In the genomic region with DNA sequence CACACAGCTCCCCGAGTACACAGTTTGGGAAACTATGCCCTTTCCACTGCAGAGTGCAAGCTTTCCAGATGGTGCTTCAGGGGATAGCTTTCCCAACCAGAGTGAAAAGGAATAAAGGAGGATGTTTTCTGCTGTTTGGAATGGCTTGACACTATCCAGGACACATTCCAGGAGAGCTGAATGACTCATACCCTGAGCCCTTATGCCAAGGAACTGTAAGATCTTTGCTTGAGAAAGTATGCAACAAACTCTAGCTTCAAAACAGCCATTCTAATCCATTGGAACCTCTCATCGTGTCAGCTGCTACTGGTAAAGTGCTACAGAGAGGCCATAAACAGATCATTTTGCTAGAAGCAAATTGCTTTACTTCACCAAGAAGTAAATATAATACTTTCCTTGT, we compare ENCODE assay signal across 1 cellular context.
TF ChIP-seq lines count a peak whose summit lies in the region.

No MANE protein-coding gene starts in this region.

TF ChIP-seq in IMR-90, 13 proteins besides CTCF, POLR2A, EP300 and RAD21 (continued from another document):
- peak; percentile 29; the same call in 1 of the 2 replicates for TF ChIP-seq CEBPB (IDR thresholded peaks at IDR 0.05; ENCODE audit: low read depth, low read length)
- TF ChIP-seq SMC3 (IDR thresholded peaks at IDR 0.05; ENCODE audit: low read depth, low read length): no peak
- TF ChIP-seq BHLHE40 (IDR thresholded peaks at IDR 0.05; ENCODE audit: low read depth, low read length): peak; percentile 30
- TF ChIP-seq MAZ (IDR thresholded peaks at IDR 0.05; ENCODE audit: borderline replicate concordance, low read depth, low read length): no peak
- TF ChIP-seq, protein P1, sequence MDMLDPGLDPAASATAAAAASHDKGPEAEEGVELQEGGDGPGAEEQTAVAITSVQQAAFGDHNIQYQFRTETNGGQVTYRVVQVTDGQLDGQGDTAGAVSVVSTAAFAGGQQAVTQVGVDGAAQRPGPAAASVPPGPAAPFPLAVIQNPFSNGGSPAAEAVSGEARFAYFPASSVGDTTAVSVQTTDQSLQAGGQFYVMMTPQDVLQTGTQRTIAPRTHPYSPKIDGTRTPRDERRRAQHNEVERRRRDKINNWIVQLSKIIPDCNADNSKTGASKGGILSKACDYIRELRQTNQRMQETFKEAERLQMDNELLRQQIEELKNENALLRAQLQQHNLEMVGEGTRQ (IDR thresholded peaks at IDR 0.05; ENCODE audit: low read depth, low read length): no peak
- TF ChIP-seq MAFK (IDR thresholded peaks at IDR 0.05; ENCODE audit: low read depth, low read length): no peak
